Comparison of ENCODE assay signal across 1 cellular context in genomic region chr17:7444682-7445010, GRCh38.
TF ChIP-seq lines count a peak whose summit lies in the region.

No MANE protein-coding gene starts in this region.

TF ChIP-seq in WTC11, 78 proteins besides CTCF, POLR2A, EP300 and RAD21 (continued from another document):
- TF ChIP-seq STAT6 (CRISPR knock-in tag; conservative IDR thresholded peaks at IDR 0.05; ENCODE audit: low read depth): no peak
- TF ChIP-seq ZNF121 (CRISPR knock-in tag; IDR thresholded peaks at IDR 0.05): no peak
- TF ChIP-seq TCF7 (CRISPR knock-in tag; IDR thresholded peaks at IDR 0.05; ENCODE audit: low read depth): no peak
- no peak for TF ChIP-seq CDX4 (CRISPR knock-in tag; IDR thresholded peaks at IDR 0.05; ENCODE audit: borderline replicate concordance)
- TF ChIP-seq NFYB (CRISPR knock-in tag; conservative IDR thresholded peaks at IDR 0.05; ENCODE audit: low read depth): no peak
- TF ChIP-seq ZNF425 (CRISPR knock-in tag; conservative IDR thresholded peaks at IDR 0.05): no peak
- TF ChIP-seq SP1 (CRISPR knock-in tag; conservative IDR thresholded peaks at IDR 0.05): no peak
- TF ChIP-seq JUN (CRISPR knock-in tag; IDR thresholded peaks at IDR 0.05): no peak
- TF ChIP-seq ZBTB21 (CRISPR knock-in tag; IDR thresholded peaks at IDR 0.05; ENCODE audit: borderline replicate concordance): no peak
